15 cellular contexts compared by ENCODE assay signal in genomic region chr4:164927101-164927500, GRCh38. TPM values are rescaled to one million over a fixed set of nuclear protein-coding genes. Genes with fewer than 3 reads are reported as not detected.
"Had no signal": no experiment of that assay in that cellular context is flagged by ENCODE, and none has a peak within 500 bp of the region (broad histone marks: within the 10 kb centered on the region; RNA-seq: fewer than 3 reads in every experiment).

No MANE protein-coding gene starts in this region.

RNA-seq across cellular contexts. Expression of gene APELA, which starts 50.1 kb away (rescaled TPM):
- total RNA-seq: activated B cell treated with CpG ODN at 0.5 μM for 24 hours; activated CD8-positive, alpha-beta T cell treated with anti-CD3 and anti-CD28 coated beads for 36 hours; activated T-cell treated with anti-CD3 and anti-CD28 coated beads, Interleukin-2, amount 50 U/mL, for 4 hours; activated T-helper 17 cell treated with anti-CD3 and anti-CD28 coated beads, Interleukin-2, amount 50 U/mL, for 72 hours; endothelial cell of umbilical vein; glomerular endothelial cell; heart right ventricle; lower lobe of right lung; mononuclear cell; osteoblast; right cardiac atrium; spleen; T-helper 2 cell treated with Interferon-gamma antibody and Interleukin-4, amounts not matched to agents 100 ng/mL and 5 ng/mL, for 36 hours; tibial nerve; ureter had no signal
- polyA plus RNA-seq: endothelial cell of umbilical vein, heart right ventricle, right cardiac atrium, spleen had no signal

RNA-seq across cellular contexts. Expression of gene TRIM61, which starts 50.4 kb away (rescaled TPM):
- total RNA-seq: glomerular endothelial cell had no signal
- polyA plus RNA-seq: endothelial cell of umbilical vein had no signal
